ENCODE assay signal across 9 cellular contexts in genomic region chr3:127036209-127037020, GRCh38. TPM values are rescaled to one million over a fixed set of nuclear protein-coding genes. Genes with fewer than 3 reads are reported as not detected.
DNase-seq lines count a peak whose midpoint lies in the region; ATAC-seq, FAIRE-seq and TF ChIP-seq lines count a peak whose summit lies in the region.
"Had no signal": no experiment of that assay in that cellular context is flagged by ENCODE, and none has a peak within 500 bp of the region (broad histone marks: within the 10 kb centered on the region; RNA-seq: fewer than 3 reads in every experiment).

No MANE protein-coding gene starts in this region.

- SMC1A ChIA-PET in GM12878 (lab: Charles Lee; ENCODE audit: uncharacterized antibody, unreplicated experiment), result no interaction called here

- TF ChIP-seq POLR2A in GM12878 (IDR thresholded peaks at IDR 0.05; ENCODE audit: low read depth, low read length), result peak; percentile 30; the same call in 1 of the 2 replicates

- ATAC-seq in GM12878 (no peak), left colon (peak; percentile 68)

- H4K20me1 ChIP-seq in GM12878 (ENCODE audit: control insufficient read depth, insufficient read depth), result no peaks in the 10 kb centered on the region

- H3K79me2 ChIP-seq in GM12878 (ENCODE audit: control insufficient read depth, insufficient read depth, low read length), result no peaks in the 10 kb centered on the region

- no peak overlapping the region for H3K9ac ChIP-seq in GM12878 (ENCODE audit: control insufficient read depth, insufficient read depth, low read length)
- H3K9ac ChIP-seq in subcutaneous abdominal adipose tissue (ENCODE audit: low read length in 5 of 5), result no peak overlapping the region

- H3K4me1 ChIP-seq in GM12878 (ENCODE audit: control insufficient read depth, insufficient read depth, low read length), result no peaks in the 10 kb centered on the region
- H3K4me1 ChIP-seq in subcutaneous abdominal adipose tissue (ENCODE audit: control insufficient read depth in 5 of 5, insufficient read depth in 5 of 5, low read length in 5 of 5), result peaks cover 0 to 30% (median 20%) of the 10 kb centered on the region in 5 donors

- H3K27ac ChIP-seq in GM12878 (ENCODE audit: control insufficient read depth, insufficient read depth), result no peak overlapping the region
- peak overlapping the region; percentile 65 for H3K27ac ChIP-seq in subcutaneous abdominal adipose tissue (ENCODE audit: low read depth, low read length)

- no peak overlapping the region for H2AFZ ChIP-seq in GM12878 (ENCODE audit: control insufficient read depth, low read depth, low read length)

- H3K4me3 ChIP-seq in GM12878 (no peak overlapping the region), subcutaneous abdominal adipose tissue (ENCODE audit: low read depth in 1 of 5, low read length in 5 of 5) (no peak overlapping the region)

- intact Hi-C loops in GM12878 (cut with micrococcal nuclease; ENCODE audit: unreplicated experiment) (no loop called here), left colon (cut with DNase I, micrococcal nuclease) (no loop called here)

- no peak overlapping the region for H3K4me2 ChIP-seq in GM12878 (ENCODE audit: control insufficient read depth, insufficient read depth)

- TF ChIP-seq RAD21 in GM12878 (IDR thresholded peaks at IDR 0.05; ENCODE audit: insufficient read depth, low read depth, low read length), result no peak

- TF ChIP-seq EP300 in GM12878 (IDR thresholded peaks at IDR 0.05; ENCODE audit: borderline replicate concordance in 1 of 2, control insufficient read depth in 1 of 2, low read depth in 2 of 2, low read length in 2 of 2), result no peak

- RAD21 ChIA-PET in GM12878 (lab: Charles Lee; ENCODE audit: unreplicated experiment), result no interaction called here

- in situ Hi-C loops in GM12878 (cut with MboI), result no loop called here

- no peaks in the 10 kb centered on the region for H3K9me3 ChIP-seq in GM12878 (replicated peaks; ENCODE audit: control insufficient read depth, insufficient read depth, low read length)
- H3K9me3 ChIP-seq in subcutaneous abdominal adipose tissue (ENCODE audit: control insufficient read depth in 5 of 5, low read length in 5 of 5), result no peaks in the 10 kb centered on the region

- peaks cover 0 to 6% of the 10 kb centered on the region in 2 experiments; a peak in 2 of 4 replicates for H3K36me3 ChIP-seq in GM12878 (ENCODE audit: control insufficient read depth in 2 of 2, insufficient read depth in 2 of 2, low read length in 1 of 2)
- H3K36me3 ChIP-seq in subcutaneous abdominal adipose tissue (ENCODE audit: control insufficient read depth in 5 of 5, insufficient read depth in 5 of 5, low read length in 5 of 5), result peaks cover 0 to 34% (median 25%) of the 10 kb centered on the region in 5 donors

- 63% methylated on average over 28 of the region's 28 CpGs for WGBS in GM12878 (ENCODE audit: insufficient coverage, insufficient replicate concordance, low lambda C conversion rate, missing lambda C conversion rate)

- no peak for FAIRE-seq in GM12878 (lab: Jason Lieb, UNC)

- DNase-seq in NCI-H2107 treated with DMSO at 0.1 percent for 48 hours (lab: John Stamatoyannopoulos, UW; ENCODE audit: unreplicated experiment) (peak; percentile 86), GM12878 (ENCODE audit: low read depth, low spot score) (no peak), left colon (peak; percentile 75 to 80), inferior parietal cortex (ENCODE audit: extremely low spot score) (no peak), islet precursor cell (no peak), NCI-H2029 treated with DMSO at 0.1 percent for 48 hours (lab: John Stamatoyannopoulos, UW) (no peak)
- DNase-seq in activated CD4-positive, alpha-beta T cell treated with anti-CD3 and anti-CD28 coated beads, Interleukin-2, amount 50 U/mL, for 4 hours, result no peak
- DNase-seq: mesendoderm had no signal

- TF ChIP-seq CTCF in GM12878 (IDR thresholded peaks at IDR 0.05 in 2 of 3, conservative IDR thresholded peaks at IDR 0.05 in 1 of 3; ENCODE audit: control insufficient read depth in 2 of 3, extremely low read depth in 1 of 3, insufficient read depth in 1 of 3, low read depth in 3 of 3, low read length in 3 of 3), result no peak

- no peaks in the 10 kb centered on the region for H3K27me3 ChIP-seq in GM12878 (replicated peaks in 1 of 2; ENCODE audit: control insufficient read depth in 2 of 2, insufficient read depth in 2 of 2, low read length in 1 of 2)
- H3K27me3 ChIP-seq in subcutaneous abdominal adipose tissue (ENCODE audit: control insufficient read depth in 5 of 5, insufficient read depth in 4 of 5, low read length in 5 of 5), result peaks cover 0 to 2% (median 0%) of the 10 kb centered on the region in 5 donors

- POLR2A ChIA-PET in GM12878 (lab: Charles Lee), result no interaction called here

- BruUV-seq in GM12878 (replicated peaks; lab: Mats Ljungman, UMichigan), result no TSS peak

- CTCF ChIA-PET in GM12878 (lab: Yijun Ruan, JAX), result no interaction called here

TF ChIP-seq in GM12878, 131 proteins besides CTCF, POLR2A, EP300 and RAD21 (continues in another document):
- no peak for TF ChIP-seq SMARCA5 (IDR thresholded peaks at IDR 0.05)
- no peak for TF ChIP-seq ZZZ3 (IDR thresholded peaks at IDR 0.05; ENCODE audit: control insufficient read depth, insufficient read length, low read depth)
- TF ChIP-seq BHLHE40 (IDR thresholded peaks at IDR 0.05; ENCODE audit: borderline replicate concordance in 1 of 2, low read depth in 2 of 2, low read length in 1 of 2), result no peak
- TF ChIP-seq PRDM15 (CRISPR knock-in tag; IDR thresholded peaks at IDR 0.05), result no peak
- TF ChIP-seq MEF2A (IDR thresholded peaks at IDR 0.05; ENCODE audit: insufficient read depth, low read depth, low read length), result no peak
- TF ChIP-seq IRF3 (IDR thresholded peaks at IDR 0.05), result no peak
- TF ChIP-seq BRCA1 (IDR thresholded peaks at IDR 0.05; ENCODE audit: low read depth, low read length), result no peak
- no peak for TF ChIP-seq ESRRA (IDR thresholded peaks at IDR 0.05; ENCODE audit: low read length)
- TF ChIP-seq MYB (IDR thresholded peaks at IDR 0.05; ENCODE audit: borderline replicate concordance, low read depth, low read length), result no peak
- TF ChIP-seq MTA2 (IDR thresholded peaks at IDR 0.05; ENCODE audit: low read depth), result no peak
- no peak for TF ChIP-seq RBBP5 (conservative IDR thresholded peaks at IDR 0.05)
- no peak for TF ChIP-seq CEBPB (IDR thresholded peaks at IDR 0.05; ENCODE audit: borderline replicate concordance in 1 of 2, low read depth in 2 of 2, low read length in 2 of 2)
- TF ChIP-seq ZNF217 (IDR thresholded peaks at IDR 0.05), result no peak

RNA-seq across cellular contexts. Expression of gene PLXNA1, which starts 53.5 kb away (rescaled TPM):
- 76.3 and 87.4 TPM in 2 replicates for total RNA-seq in GM12878 (2013; cell fraction: nucleolus; rRNA removed)
- total RNA-seq in GM12878 (2014; rRNA removed) (3.4 and 5.1 TPM in 2 replicates), GM12878 (2014; rRNA removed; fragmentation: Illumina TruSeq; extraction: Trizol) (2.6 TPM in 2 replicates), GM12878 (2021) (9.9 and 10.3 TPM in 2 replicates), left colon (10 to 100 TPM; 15.4 to 18.0 TPM)
- polyA plus RNA-seq in GM12878 (2011; ENCODE audit: low read depth), result 1.8 TPM
- polyA plus RNA-seq in GM12878 (2011; rRNA removed) (5.8 and 16.4 TPM in 2 replicates), GM12878 (2014; fragmentation: Illumina TruSeq; extraction: Trizol) (1.8 and 2.5 TPM in 2 replicates), GM12878 (2014; fragmentation: Nextera tagmentation; extraction: Ambion mirVana) (under 1 TPM; 0.03 to 0.15 TPM), GM12878 (2014; rRNA removed) (5.4 and 6.8 TPM in 2 replicates), GM12878 (2016; fragmentation: Nextera tagmentation; extraction: Ambion mirVana) (under 1 TPM; 0.79 to 0.95 TPM)
- 13.6 and 19.3 TPM in 2 replicates for polyA plus RNA-seq in GM12878 (2011; cell fraction: cytosol; rRNA removed)
- polyA plus RNA-seq in GM12878 (2011; cell fraction: nucleus; rRNA removed), result 104 and 110 TPM in 2 replicates
- polyA plus RNA-seq in GM12878 (2012), result 6.5 and 6.7 TPM in 2 replicates
- polyA minus RNA-seq in GM12878 (2011; rRNA and poly(A)+ RNA removed), result 31.7 and 34.5 TPM in 2 replicates
- polyA minus RNA-seq in GM12878 (2011; cell fraction: cytosol; rRNA and poly(A)+ RNA removed), result 8.8 and 10.0 TPM in 2 replicates
- 31.4 and 46.3 TPM in 2 replicates for polyA minus RNA-seq in GM12878 (2011; cell fraction: nucleus; rRNA and poly(A)+ RNA removed)

Comparison
In these comparisons a context has a peak if more than half of its experiments do, and no peak if none do; other contexts are left out.
1. DNase-seq: peak in NCI-H2107 treated with DMSO at 0.1 percent for 48 hours (single experiment) and left colon (2 of 2); none in GM12878 (single experiment), activated CD4-positive, alpha-beta T cell treated with anti-CD3 and anti-CD28 coated beads, Interleukin-2, amount 50 U/mL, for 4 hours (0 of 2), inferior parietal cortex (single experiment), islet precursor cell (single experiment) and NCI-H2029 treated with DMSO at 0.1 percent for 48 hours (single experiment).